In the genomic region with DNA sequence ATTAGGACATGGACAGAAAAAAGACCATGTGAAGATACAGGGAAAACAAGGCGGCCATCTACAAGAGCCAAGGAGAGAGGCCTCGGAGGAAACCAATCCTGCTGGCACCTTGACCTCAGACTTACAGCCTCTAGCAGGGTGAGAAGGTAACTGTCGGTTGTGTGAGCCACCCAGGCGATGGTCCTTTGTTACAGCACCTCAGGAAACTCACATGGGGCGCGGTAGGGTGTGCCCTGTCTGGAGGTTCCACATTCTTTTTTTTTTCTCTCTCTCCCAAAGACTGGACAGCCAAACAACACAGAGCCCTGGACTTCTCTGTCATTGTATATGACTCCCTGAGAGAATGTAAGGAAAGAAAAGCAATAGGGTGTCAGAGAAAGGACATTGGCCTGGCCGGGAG, we compare ENCODE assay signal across 25 cellular contexts.
A peak's percentile ranks its signal among the peaks of the same experiment; 100 is the strongest.
DNase-seq lines count a peak whose midpoint lies in the region; ATAC-seq and FAIRE-seq lines count a peak whose summit lies in the region.
"Had no signal": no experiment of that assay in that cellular context is flagged by ENCODE, and none has a peak within 500 bp of the region (broad histone marks: within the 10 kb centered on the region; RNA-seq: fewer than 3 reads in every experiment).

No MANE protein-coding gene starts in this region.

- ATAC-seq in left colon (peak; percentile 89), HG02973 (IDR thresholded peaks at IDR 0.05; ENCODE audit: unreplicated experiment) (no peak)
- ATAC-seq: A549; CD8-positive, alpha-beta T cell; GM23338; HCT116 had no signal

- intact Hi-C loops in left colon (cut with DNase I, micrococcal nuclease) = no loop called here

- peak overlapping the region in 8 of 11 experiments; percentile 59 to 94 (median 73); a peak in 12 of 22 replicates for H3K4me2 ChIP-seq in BLaER1 treated with 17β-estradiol and CSF1 and Interleukin-3, amounts not matched to agents 10 nM and 100 nM
- H3K4me2 ChIP-seq: A549, GM23338 had no signal

- H3K27ac ChIP-seq in BLaER1 treated with 17β-estradiol and CSF1 and Interleukin-3, amounts not matched to agents 10 nM and 100 nM = no peak overlapping the region
- no peak overlapping the region for H3K27ac ChIP-seq in small intestine (ENCODE audit: low read depth in 1 of 2, low read length in 1 of 2)
- H3K27ac ChIP-seq: A549, C4-2B had no signal

- no peaks in the 10 kb centered on the region for H3K9me3 ChIP-seq in BLaER1 treated with 17β-estradiol and CSF1 and Interleukin-3, amounts not matched to agents 10 nM and 100 nM (replicated peaks in 1 of 11)
- no peaks in the 10 kb centered on the region for H3K9me3 ChIP-seq in small intestine (ENCODE audit: control insufficient read depth, low read depth)
- H3K9me3 ChIP-seq: A549, BE2C, Caco-2 had no signal

- WGBS in small intestine, 3 donors = 63 to 87% (median 74%) methylated on average over 7 of the region's 7 CpGs

- peaks cover 0 to 43% (median 0%) of the 10 kb centered on the region in 11 experiments; a peak in 2 of 22 replicates for H4K20me1 ChIP-seq in BLaER1 treated with 17β-estradiol and CSF1 and Interleukin-3, amounts not matched to agents 10 nM and 100 nM

- no peaks in the 10 kb centered on the region for H3K27me3 ChIP-seq in BLaER1 treated with 17β-estradiol and CSF1 and Interleukin-3, amounts not matched to agents 10 nM and 100 nM
- H3K27me3 ChIP-seq in small intestine (ENCODE audit: control insufficient read depth in 2 of 2, insufficient read depth in 2 of 2, low read length in 2 of 2) = no peaks in the 10 kb centered on the region
- H3K27me3 ChIP-seq: BE2C had no signal

- DNase-seq in left colon (peak; percentile 47 to 59), small intestine (peak; percentile 56), HuH-7.5 (ENCODE audit: low spot score) (no peak), OCI-M2 (lab: John Stamatoyannopoulos, UW; ENCODE audit: unreplicated experiment) (no peak)
- DNase-seq: 8988T; ACHN; AML-193; BE2C; Caco-2; CD4-positive, CD25-positive, alpha-beta regulatory T cell; CD8-positive, alpha-beta T cell; DMS 273 treated with DMSO at 0.1 percent for 48 hours; DMS53; DMS79 treated with DMSO at 0.1 percent for 48 hours; GF-D8; H9 had no signal

- H3K4me3 ChIP-seq in BLaER1 treated with 17β-estradiol and CSF1 and Interleukin-3, amounts not matched to agents 10 nM and 100 nM = no peak overlapping the region
- H3K4me3 ChIP-seq in small intestine (ENCODE audit: low read depth in 1 of 2, low read length in 2 of 2) = no peak overlapping the region
- H3K4me3 ChIP-seq: A549, GM23338 had no signal

- peaks cover 0 to 93% (median 63%) of the 10 kb centered on the region in 10 experiments; a peak in 16 of 20 replicates for H3K4me1 ChIP-seq in BLaER1 treated with 17β-estradiol and CSF1 and Interleukin-3, amounts not matched to agents 10 nM and 100 nM
- H3K4me1 ChIP-seq in small intestine (ENCODE audit: control insufficient read depth in 2 of 2, insufficient read depth in 1 of 2, low read depth in 1 of 2, low read length in 1 of 2) = peaks cover 0 to 3% of the 10 kb centered on the region in 2 donors

- no peak overlapping the region for H3K9ac ChIP-seq in BLaER1 treated with 17β-estradiol and CSF1 and Interleukin-3, amounts not matched to agents 10 nM and 100 nM

- no peak for FAIRE-seq in small intestine (lab: Jason Lieb, UNC)
- FAIRE-seq: A549, D721Med, GM12891, GM18507 had no signal

- no peaks in the 10 kb centered on the region for H3K36me3 ChIP-seq in BLaER1 treated with 17β-estradiol and CSF1 and Interleukin-3, amounts not matched to agents 10 nM and 100 nM
- H3K36me3 ChIP-seq in small intestine (ENCODE audit: control insufficient read depth in 2 of 2, insufficient read depth in 2 of 2, low read length in 2 of 2) = no peaks in the 10 kb centered on the region
- H3K36me3 ChIP-seq: BE2C had no signal

Comparison
In these comparisons a context has a peak if more than half of its experiments do, and no peak if none do; other contexts are left out.
1. DNase-seq: peak in left colon (2 of 2) and small intestine (single experiment); none in HuH-7.5 (single experiment) and OCI-M2 (single experiment).